ENCODE assay signal across 1 cellular context in genomic region chr5:178247481-178248456, GRCh38.
A peak's percentile ranks its signal among the peaks of the same experiment; 100 is the strongest.
TF ChIP-seq lines count a peak whose summit lies in the region.

No MANE protein-coding gene starts in this region.

TF ChIP-seq in H1, 55 proteins besides CTCF, POLR2A, EP300 and RAD21 (continued from another document):
- peak; percentile 79 for TF ChIP-seq POLR2AphosphoS5 (IDR thresholded peaks at IDR 0.05; ENCODE audit: low read depth, low read length)
- TF ChIP-seq MAX (IDR thresholded peaks at IDR 0.05): 0 out of 2 replicates have a peak, but pooled peaks have one; percentile 5
- no peak for TF ChIP-seq GABPA (IDR thresholded peaks at IDR 0.05; ENCODE audit: borderline replicate concordance, insufficient read depth, low read length)
